Comparison of ENCODE assay signal across 2 cellular contexts in genomic region chr3:112349557-112349956, GRCh38.
TF ChIP-seq lines count a peak whose summit lies in the region.

No MANE protein-coding gene starts in this region.

TF ChIP-seq in HEK293, 187 proteins besides CTCF, POLR2A, EP300 and RAD21:
- no peak for TF ChIP-seq ZNF324 (tag by site-specific recombination; IDR thresholded peaks at IDR 0.05)
- TF ChIP-seq KLF9 (tag by site-specific recombination; IDR thresholded peaks at IDR 0.05; ENCODE audit: low read depth) = no peak
- no peak for TF ChIP-seq ZNF112 (tag by site-specific recombination; IDR thresholded peaks at IDR 0.05)
- TF ChIP-seq ATF2 (tag by site-specific recombination; IDR thresholded peaks at IDR 0.05; ENCODE audit: low read depth) = 0 out of 2 replicates have a peak, but pooled peaks have one; percentile 3
- no peak for TF ChIP-seq ZNF133 (tag by site-specific recombination; IDR thresholded peaks at IDR 0.05)
- no peak for TF ChIP-seq PRDM6 (tag by site-specific recombination; IDR thresholded peaks at IDR 0.05)
- no peak for TF ChIP-seq ZNF394 (tag by site-specific recombination; IDR thresholded peaks at IDR 0.05; ENCODE audit: borderline replicate concordance)
TF ChIP-seq in HEK293: peak in this region for 1.

TF ChIP-seq in GM12878, 131 proteins besides CTCF, POLR2A, EP300 and RAD21:
- TF ChIP-seq CREB1 (IDR thresholded peaks at IDR 0.05; ENCODE audit: low read depth) (peak; percentile 38; the same call in 1 of the 2 replicates), NFIC (IDR thresholded peaks at IDR 0.05; ENCODE audit: low read depth, low read length) (peak; percentile 41; the same call in 1 of the 2 replicates), RUNX3 (IDR thresholded peaks at IDR 0.05; ENCODE audit: low read length) (peak; percentile 32; the same call in 1 of the 2 replicates), SKIL (IDR thresholded peaks at IDR 0.05; ENCODE audit: low read depth, poor library complexity, severe bottlenecking) (no peak), KLF5 (IDR thresholded peaks at IDR 0.05; ENCODE audit: partially characterized antibody) (no peak), JUNB (IDR thresholded peaks at IDR 0.05) (peak; percentile 73), CREM (IDR thresholded peaks at IDR 0.05; ENCODE audit: low read depth) (peak; percentile 45; the same call in 1 of the 2 replicates)
